In genomic region chr5:6845856-6846255, GRCh38 we compare ENCODE assay signal across 21 cellular contexts.
"Had no signal": no experiment of that assay in that cellular context is flagged by ENCODE, and none has a peak within 500 bp of the region (broad histone marks: within the 10 kb centered on the region; RNA-seq: fewer than 3 reads in every experiment).

No MANE protein-coding gene starts in this region.

- DNase-seq: cortex of kidney; effector CD8-positive, alpha-beta T cell; effector memory CD8-positive, alpha-beta T cell; endodermal cell; erythroblast; esophagus squamous epithelium; foreskin fibroblast; foreskin melanocyte; gastrocnemius medialis; glutamatergic neuron; head of caudate nucleus; heart right ventricle; hippocampal formation; left cardiac atrium; left lung; left ventricle myocardium superior; lower lobe of right lung; mesenchymal stem cell; mucosa of descending colon had no signal

- H3K9me3 ChIP-seq: esophagus squamous epithelium, gastrocnemius medialis, lower lobe of right lung, mucosa of descending colon had no signal

- H3K4me1 ChIP-seq: esophagus squamous epithelium, gastrocnemius medialis, heart right ventricle, left lung, lower lobe of right lung had no signal

- ATAC-seq: effector memory CD8-positive, alpha-beta T cell; esophagus mucosa; gastrocnemius medialis; heart right ventricle; left cardiac atrium; left lung; left ventricle myocardium superior; lower lobe of right lung; mucosa of descending colon had no signal

- H3K36me3 ChIP-seq: esophagus squamous epithelium, gastrocnemius medialis, heart right ventricle, left lung, lower lobe of right lung had no signal

- H3K4me3 ChIP-seq: esophagus squamous epithelium, gastrocnemius medialis, heart right ventricle, left lung, lower lobe of right lung, mucosa of descending colon had no signal

- H3K27me3 ChIP-seq: esophagus squamous epithelium, gastrocnemius medialis, left lung had no signal

- H3K27ac ChIP-seq: epithelial cell of prostate, esophagus squamous epithelium, gastrocnemius medialis, heart right ventricle, left lung, lower lobe of right lung had no signal
